ENCODE assay signal across 22 cellular contexts in the genomic region with DNA sequence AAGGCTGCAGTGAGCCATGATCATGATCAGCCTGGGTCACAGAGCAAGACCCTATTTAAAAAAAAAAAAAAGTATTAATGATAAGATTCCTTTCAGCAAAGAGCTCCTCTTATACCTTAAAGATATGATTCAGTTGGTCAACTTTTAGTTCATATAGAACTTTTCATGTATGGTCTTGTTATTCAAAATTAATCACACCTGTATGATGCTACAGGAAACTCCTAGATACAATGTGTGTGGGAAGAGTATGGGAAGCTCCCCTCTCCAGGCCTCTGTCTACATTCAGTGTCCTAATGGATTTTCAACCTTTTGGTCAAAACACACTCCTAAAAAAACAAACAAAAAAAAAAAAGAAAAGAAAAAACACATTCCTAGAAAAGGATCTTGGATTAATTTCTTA. TPM values are rescaled to one million over a fixed set of nuclear protein-coding genes. Genes with fewer than 3 reads are reported as not detected.
DNase-seq lines count a peak whose midpoint lies in the region; ATAC-seq, FAIRE-seq and TF ChIP-seq lines count a peak whose summit lies in the region.
"Had no signal": no experiment of that assay in that cellular context is flagged by ENCODE, and none has a peak within 500 bp of the region (broad histone marks: within the 10 kb centered on the region; RNA-seq: fewer than 3 reads in every experiment).

No MANE protein-coding gene starts in this region.

- H3K27ac Mint-ChIP-seq in central memory CD8-positive, alpha-beta T cell (ENCODE audit: low read depth): peak overlapping the region; percentile 50
- H3K27ac Mint-ChIP-seq: CD4-positive, CD25-positive, alpha-beta regulatory T cell; H9 had no signal

- no peak overlapping the region for H3K4me2 ChIP-seq in keratinocyte (ENCODE audit: control insufficient read depth, extremely low read depth, insufficient read depth, low read depth, low read length)

- H2AFZ ChIP-seq in keratinocyte (ENCODE audit: control insufficient read depth, low read length): no peak overlapping the region

- no peak overlapping the region for H3K4me3 ChIP-seq in RWPE2 (ENCODE audit: severe bottlenecking)
- no peak overlapping the region for H3K4me3 ChIP-seq in keratinocyte (ENCODE audit: control insufficient read depth in 2 of 3, extremely low read depth in 1 of 3, insufficient read depth in 2 of 3, low read depth in 1 of 3, low read length in 3 of 3)
- H3K4me3 ChIP-seq in WERI-Rb-1 (ENCODE audit: low read depth, low read length): no peak overlapping the region
- H3K4me3 ChIP-seq: GM12878 had no signal

- no peaks in the 10 kb centered on the region for H3K27me3 Mint-ChIP-seq in central memory CD8-positive, alpha-beta T cell
- H3K27me3 Mint-ChIP-seq in activated T-cell treated with anti-CD3 and anti-CD28 coated beads, Interleukin-2, amount 50 U/mL, for 4 hours (ENCODE audit: low read depth): no peaks in the 10 kb centered on the region
- H3K27me3 Mint-ChIP-seq: CD4-positive, CD25-positive, alpha-beta regulatory T cell; CD8-positive, alpha-beta memory T cell had no signal

- H3K79me2 ChIP-seq in keratinocyte (ENCODE audit: control insufficient read depth, insufficient read depth, low read length): no peaks in the 10 kb centered on the region

- H3K27ac ChIP-seq in RWPE2 (ENCODE audit: poor library complexity, severe bottlenecking): no peak overlapping the region
- peak overlapping the region; percentile 40 for H3K27ac ChIP-seq in keratinocyte (ENCODE audit: control insufficient read depth, insufficient read depth, low read length)
- H3K27ac ChIP-seq in WERI-Rb-1: no peak overlapping the region

- no peak overlapping the region for H3K4me3 Mint-ChIP-seq in central memory CD8-positive, alpha-beta T cell
- H3K4me3 Mint-ChIP-seq in activated T-cell treated with anti-CD3 and anti-CD28 coated beads, Interleukin-2, amount 50 U/mL, for 4 hours: no peak overlapping the region
- H3K4me3 Mint-ChIP-seq: CD4-positive, CD25-positive, alpha-beta regulatory T cell; CD8-positive, alpha-beta memory T cell; H9 had no signal

- H3K4me1 Mint-ChIP-seq in central memory CD8-positive, alpha-beta T cell: peaks cover 12% of the 10 kb centered on the region
- H3K4me1 Mint-ChIP-seq in activated T-cell treated with anti-CD3 and anti-CD28 coated beads, Interleukin-2, amount 50 U/mL, for 4 hours (ENCODE audit: low read depth): no peaks in the 10 kb centered on the region

- H3K9me3 Mint-ChIP-seq in central memory CD8-positive, alpha-beta T cell: no peaks in the 10 kb centered on the region
- H3K9me3 Mint-ChIP-seq in activated T-cell treated with anti-CD3 and anti-CD28 coated beads, Interleukin-2, amount 50 U/mL, for 4 hours: no peaks in the 10 kb centered on the region
- H3K9me3 Mint-ChIP-seq: CD8-positive, alpha-beta memory T cell had no signal

- H3K36me3 ChIP-seq in RWPE2 (ENCODE audit: low read depth) (no peaks in the 10 kb centered on the region), keratinocyte (ENCODE audit: control insufficient read depth in 2 of 2, extremely low read depth in 1 of 2, insufficient read depth in 2 of 2, low read length in 2 of 2) (peaks cover 0 to 2% of the 10 kb centered on the region in 2 experiments), WERI-Rb-1 (no peaks in the 10 kb centered on the region)
- H3K36me3 ChIP-seq: BE2C had no signal

- TF ChIP-seq CTCF in RWPE2 (IDR thresholded peaks at IDR 0.05; ENCODE audit: poor library complexity, severe bottlenecking): no peak
- no peak for TF ChIP-seq CTCF in keratinocyte (optimal IDR thresholded peaks at IDR 0.05 in 1 of 3, IDR thresholded peaks at IDR 0.05 in 1 of 3, conservative IDR thresholded peaks at IDR 0.05 in 1 of 3; ENCODE audit: extremely low read depth in 1 of 3, insufficient read depth in 2 of 3, low read length in 3 of 3)
- TF ChIP-seq CTCF in WERI-Rb-1 (IDR thresholded peaks at IDR 0.05; ENCODE audit: low read depth, low read length): no peak

- DNase-seq in RWPE2 (ENCODE audit: low spot score): no peak
- DNase-seq in central memory CD8-positive, alpha-beta T cell (ENCODE audit: low spot score in 2 of 2): no peak
- no peak for DNase-seq in keratinocyte (ENCODE audit: low read depth, low spot score)
- no peak for DNase-seq in activated T-cell treated with anti-CD3 and anti-CD28 coated beads, Interleukin-2, amount 50 U/mL, for 4 hours
- no peak for DNase-seq in NCI-H1092 treated with DMSO at 0.1 percent for 48 hours (lab: John Stamatoyannopoulos, UW)
- no peak for DNase-seq in WERI-Rb-1
- DNase-seq: ACHN; BE2C; C1 segment of cervical spinal cord; CD4-positive, CD25-positive, alpha-beta regulatory T cell; CD8-positive, alpha-beta memory T cell; COR-L47; DMS 273 treated with DMSO at 0.1 percent for 48 hours; DMS53; DND-41; EL; H9 had no signal

- no peak overlapping the region for H3K9ac ChIP-seq in keratinocyte (ENCODE audit: control insufficient read depth, extremely low read depth, insufficient read depth, low read length)

- H3K4me1 ChIP-seq in RWPE2 (ENCODE audit: insufficient read depth, poor library complexity, severe bottlenecking) (peaks cover 7% of the 10 kb centered on the region), keratinocyte (ENCODE audit: control insufficient read depth, extremely low read depth, insufficient read depth, low read length) (peaks cover 10% of the 10 kb centered on the region)
- H3K4me1 ChIP-seq: BE2C had no signal

- H3K27me3 ChIP-seq in RWPE2 (ENCODE audit: insufficient read depth, poor library complexity, severe bottlenecking) (no peaks in the 10 kb centered on the region), keratinocyte (ENCODE audit: control insufficient read depth, extremely low read depth, insufficient read depth, low read length) (no peaks in the 10 kb centered on the region), WERI-Rb-1 (ENCODE audit: insufficient read depth, low read depth, severe bottlenecking) (no peaks in the 10 kb centered on the region)
- H3K27me3 ChIP-seq: BE2C had no signal

- H3K9me3 ChIP-seq in RWPE2 (ENCODE audit: severe bottlenecking) (no peaks in the 10 kb centered on the region), keratinocyte (ENCODE audit: control insufficient read depth, low read depth, low read length) (no peaks in the 10 kb centered on the region), WERI-Rb-1 (ENCODE audit: severe bottlenecking) (no peaks in the 10 kb centered on the region)
- H3K9me3 ChIP-seq: BE2C had no signal

- H3K36me3 Mint-ChIP-seq in central memory CD8-positive, alpha-beta T cell (ENCODE audit: insufficient read depth): peaks cover 23% of the 10 kb centered on the region
- H3K36me3 Mint-ChIP-seq in activated T-cell treated with anti-CD3 and anti-CD28 coated beads, Interleukin-2, amount 50 U/mL, for 4 hours (ENCODE audit: insufficient read depth): peaks cover 34% of the 10 kb centered on the region

- ATAC-seq in RWPE2 (ENCODE audit: low read depth): peak; percentile 58; the same call in 1 of the 3 replicates
- no peak for ATAC-seq in central memory CD8-positive, alpha-beta T cell (replicated peaks; ENCODE audit: extremely low read depth, poor library complexity, severe bottlenecking)
- no peak for ATAC-seq in activated T-cell treated with anti-CD3 and anti-CD28 coated beads, Interleukin-2, amount 50 U/mL, for 4 hours
- ATAC-seq: GM12878 had no signal

- dilution Hi-C loops in keratinocyte (cut with MboI; ENCODE audit: extremely low pct_ligation_motif_present, low sequenced_read_pairs): no loop called here

- no peaks in the 10 kb centered on the region for H4K20me1 ChIP-seq in keratinocyte (ENCODE audit: control insufficient read depth, extremely low read depth, insufficient read depth, low read length)

- FAIRE-seq in keratinocyte (lab: Jason Lieb, UNC): no peak
- FAIRE-seq: A204.1, GM12878, GM19239, H1, HTR-8/SVneo had no signal

- no peaks in the 10 kb centered on the region for H3K9me1 ChIP-seq in keratinocyte (ENCODE audit: control insufficient read depth, extremely low read depth, insufficient read depth, low read length)

RNA-seq across cellular contexts. Expression of a gene that starts 17.1 kb away (rescaled TPM):
- 24.0 to 51.5 TPM (median 32.3 TPM) in 3 replicates for polyA plus RNA-seq in keratinocyte
- 9.9 TPM for polyA plus RNA-seq in keratinocyte (2011; ENCODE audit: low read depth)
- polyA plus RNA-seq in keratinocyte (2011; cell fraction: cytosol; rRNA removed): 14.8 and 24.6 TPM in 2 replicates
- polyA plus RNA-seq in keratinocyte (2011; cell fraction: nucleus; rRNA removed): 63.0 and 68.6 TPM in 2 replicates
- polyA plus RNA-seq in keratinocyte (2012; ENCODE audit: low replicate concordance): 16.5 and 17.2 TPM in 2 replicates
- polyA minus RNA-seq in keratinocyte: 9.3 to 26.3 TPM (median 23.3 TPM) in 3 replicates
- polyA minus RNA-seq in keratinocyte (2011; cell fraction: cytosol; rRNA and poly(A)+ RNA removed): 10.9 TPM
- polyA minus RNA-seq in keratinocyte (2011; cell fraction: nucleus; rRNA and poly(A)+ RNA removed): 54.3 and 63.7 TPM in 2 replicates
- total RNA-seq in activated T-cell treated with anti-CD3 and anti-CD28 coated beads, Interleukin-2, amount 50 U/mL, for 4 hours: 10 to 100 TPM in 1 of 3 donors, 1 to 10 TPM in 2; 6.5 to 10.7 (median 8.3) TPM
- total RNA-seq: H1 had no signal

RNA-seq across cellular contexts. Expression of a gene that starts 28.3 kb away (rescaled TPM):
- polyA plus RNA-seq in keratinocyte: 27.8 to 34.5 TPM (median 30.7 TPM) in 3 replicates
- polyA plus RNA-seq in keratinocyte (2011; ENCODE audit: low read depth): 14.1 TPM
- polyA plus RNA-seq in keratinocyte (2011; cell fraction: cytosol; rRNA removed): 23.2 and 30.9 TPM in 2 replicates
- polyA plus RNA-seq in keratinocyte (2011; cell fraction: nucleus; rRNA removed): 26.3 and 29.6 TPM in 2 replicates
- 22.2 and 31.6 TPM in 2 replicates for polyA plus RNA-seq in keratinocyte (2012; ENCODE audit: low replicate concordance)
- polyA minus RNA-seq in keratinocyte: 34.9 to 44.6 TPM (median 41.4 TPM) in 3 replicates
- 30.3 TPM for polyA minus RNA-seq in keratinocyte (2011; cell fraction: cytosol; rRNA and poly(A)+ RNA removed)
- polyA minus RNA-seq in keratinocyte (2011; cell fraction: nucleus; rRNA and poly(A)+ RNA removed): 22.2 and 36.7 TPM in 2 replicates
- 10 to 100 TPM; 26.9 to 27.6 (median 27.0) TPM for total RNA-seq in activated T-cell treated with anti-CD3 and anti-CD28 coated beads, Interleukin-2, amount 50 U/mL, for 4 hours

RNA-seq across cellular contexts. Expression of a gene that starts 37.6 kb away (rescaled TPM):
- 18.1 to 22.5 TPM (median 20.0 TPM) in 3 replicates for polyA plus RNA-seq in keratinocyte
- polyA plus RNA-seq in keratinocyte (2011; ENCODE audit: low read depth): 27.9 TPM
- polyA plus RNA-seq in keratinocyte (2011; cell fraction: cytosol; rRNA removed): 8.6 and 9.8 TPM in 2 replicates
- 32.8 and 33.5 TPM in 2 replicates for polyA plus RNA-seq in keratinocyte (2011; cell fraction: nucleus; rRNA removed)
- 23.4 and 50.4 TPM in 2 replicates for polyA plus RNA-seq in keratinocyte (2012; ENCODE audit: low replicate concordance)
- 11.6 to 12.8 TPM (median 12.6 TPM) in 3 replicates for polyA minus RNA-seq in keratinocyte
- 27.2 TPM for polyA minus RNA-seq in keratinocyte (2011; cell fraction: cytosol; rRNA and poly(A)+ RNA removed)
- polyA minus RNA-seq in keratinocyte (2011; cell fraction: nucleus; rRNA and poly(A)+ RNA removed): 23.8 and 28.0 TPM in 2 replicates
- 10 to 100 TPM; 43.6 to 58.9 (median 54.9) TPM for total RNA-seq in activated T-cell treated with anti-CD3 and anti-CD28 coated beads, Interleukin-2, amount 50 U/mL, for 4 hours
